18 cellular contexts compared by ENCODE assay signal in genomic region chr22:25742918-25743708, GRCh38. TPM values are rescaled to one million over a fixed set of nuclear protein-coding genes. Genes with fewer than 3 reads are reported as not detected.
DNase-seq lines count a peak whose midpoint lies in the region; ATAC-seq and TF ChIP-seq lines count a peak whose summit lies in the region.
"Had no signal": no experiment of that assay in that cellular context is flagged by ENCODE, and none has a peak within 500 bp of the region (broad histone marks: within the 10 kb centered on the region; RNA-seq: fewer than 3 reads in every experiment).

No MANE protein-coding gene starts in this region.

- H3K4me1 Mint-ChIP-seq in activated naive CD4-positive, alpha-beta T cell treated with anti-CD3 and anti-CD28 coated beads, Interleukin-2, amount 10 ng/mL, durations not matched to agents 7 days and 5 days, result peaks cover 79% of the 10 kb centered on the region
- peaks cover 26% of the 10 kb centered on the region for H3K4me1 Mint-ChIP-seq in stimulated activated effector memory CD8-positive, alpha-beta T cell treated with anti-CD3 and anti-CD28 coated beads, Interleukin-12 subunit alpha, Interleukin-12 subunit beta, amount 100 ng/mL, for 72 hours

- WGBS in upper lobe of left lung, 2 donors, result 87 to 100% methylated on average over 3 to 6 of the region's 6 CpGs

- no peak for TF ChIP-seq EP300 in upper lobe of left lung (IDR thresholded peaks at IDR 0.05)

- H3K9me3 Mint-ChIP-seq in activated naive CD4-positive, alpha-beta T cell treated with anti-CD3 and anti-CD28 coated beads, Interleukin-2, amount 10 ng/mL, durations not matched to agents 7 days and 5 days, result peaks cover 18% of the 10 kb centered on the region
- no peaks in the 10 kb centered on the region for H3K9me3 Mint-ChIP-seq in stimulated activated effector memory CD8-positive, alpha-beta T cell treated with anti-CD3 and anti-CD28 coated beads, Interleukin-12 subunit alpha, Interleukin-12 subunit beta, amount 100 ng/mL, for 72 hours

- peaks cover 40% of the 10 kb centered on the region for H3K36me3 Mint-ChIP-seq in activated naive CD4-positive, alpha-beta T cell treated with anti-CD3 and anti-CD28 coated beads, Interleukin-2, amount 10 ng/mL, durations not matched to agents 7 days and 5 days
- no peaks in the 10 kb centered on the region for H3K36me3 Mint-ChIP-seq in stimulated activated effector memory CD8-positive, alpha-beta T cell treated with anti-CD3 and anti-CD28 coated beads, Interleukin-12 subunit alpha, Interleukin-12 subunit beta, amount 100 ng/mL, for 72 hours
- H3K36me3 Mint-ChIP-seq: naive B cell had no signal

- peaks cover 38% of the 10 kb centered on the region for H3K4me1 ChIP-seq in left ventricle myocardium inferior
- H3K4me1 ChIP-seq in upper lobe of left lung, result no peaks in the 10 kb centered on the region
- H3K4me1 ChIP-seq: gastroesophageal sphincter had no signal

- ATAC-seq in stimulated activated effector memory CD8-positive, alpha-beta T cell treated with anti-CD3 and anti-CD28 coated beads, Interleukin-12 subunit alpha, Interleukin-12 subunit beta, amount 100 ng/mL, for 72 hours, result no peak
- no peak for ATAC-seq in upper lobe of left lung (ENCODE audit: low FRiP score in 2 of 2)
- ATAC-seq: gastroesophageal sphincter had no signal

- H3K4me3 ChIP-seq in left ventricle myocardium inferior, result peak overlapping the region; percentile 71
- no peak overlapping the region for H3K4me3 ChIP-seq in upper lobe of left lung
- H3K4me3 ChIP-seq: gastroesophageal sphincter had no signal

- H3K27me3 ChIP-seq in left ventricle myocardium inferior (ENCODE audit: low read depth) (no peaks in the 10 kb centered on the region), upper lobe of left lung (no peaks in the 10 kb centered on the region)

- H3K36me3 ChIP-seq in left ventricle myocardium inferior (no peaks in the 10 kb centered on the region), upper lobe of left lung (no peaks in the 10 kb centered on the region)
- H3K36me3 ChIP-seq: gastroesophageal sphincter had no signal

- no peak overlapping the region for H3K4me3 Mint-ChIP-seq in activated naive CD4-positive, alpha-beta T cell treated with anti-CD3 and anti-CD28 coated beads, Interleukin-2, amount 10 ng/mL, durations not matched to agents 7 days and 5 days
- H3K4me3 Mint-ChIP-seq in stimulated activated effector memory CD8-positive, alpha-beta T cell treated with anti-CD3 and anti-CD28 coated beads, Interleukin-12 subunit alpha, Interleukin-12 subunit beta, amount 100 ng/mL, for 72 hours, result no peak overlapping the region
- H3K4me3 Mint-ChIP-seq: naive B cell had no signal

- intact Hi-C loops in left ventricle myocardium inferior (cut with micrococcal nuclease), result no loop called here

- no peaks in the 10 kb centered on the region for H3K9me3 ChIP-seq in left ventricle myocardium inferior (replicated peaks)
- H3K9me3 ChIP-seq in upper lobe of left lung, result no peaks in the 10 kb centered on the region
- H3K9me3 ChIP-seq: gastroesophageal sphincter had no signal

- TF ChIP-seq CTCF in left ventricle myocardium inferior (IDR thresholded peaks at IDR 0.05; ENCODE audit: borderline replicate concordance) (no peak), upper lobe of left lung (IDR thresholded peaks at IDR 0.05) (no peak)

- H3K27ac ChIP-seq in left ventricle myocardium inferior (replicated peaks), result peak overlapping the region; percentile 91
- H3K27ac ChIP-seq in upper lobe of left lung, result no peak overlapping the region
- H3K27ac ChIP-seq: gastroesophageal sphincter had no signal

- no peak for TF ChIP-seq POLR2A in upper lobe of left lung (IDR thresholded peaks at IDR 0.05)

- no peak for DNase-seq in activated naive CD4-positive, alpha-beta T cell treated with anti-CD3 and anti-CD28 coated beads, Interleukin-2, amount 10 ng/mL, durations not matched to agents 7 days and 5 days
- DNase-seq in activated naive CD4-positive, alpha-beta T cell treated with Interleukin-2 at 50 U/mL for 16 hours, result no peak
- DNase-seq in OCI-M1 (lab: John Stamatoyannopoulos, UW), result peak; percentile 85
- DNase-seq in left ventricle myocardium inferior, result no peak
- DNase-seq in stimulated activated effector memory CD8-positive, alpha-beta T cell treated with anti-CD3 and anti-CD28 coated beads, Interleukin-12 subunit alpha, Interleukin-12 subunit beta, amount 100 ng/mL, for 72 hours (ENCODE audit: low spot score in 2 of 2), result no peak
- no peak for DNase-seq in NCI-H1436 treated with DMSO at 0.1 percent for 48 hours (lab: John Stamatoyannopoulos, UW)
- DNase-seq in upper lobe of left lung, result no peak
- no peak for DNase-seq in NCI-H1105 treated with DMSO at 0.1 percent for 48 hours (lab: John Stamatoyannopoulos, UW)
- DNase-seq: activated T-cell treated with anti-CD3 and anti-CD28 coated beads, Interleukin-2, amount 50 U/mL, for 48 hours; anterior cingulate cortex; EL; Karpas-422; naive B cell; NCI-H1694; NCI-H446 treated with DMSO at 0.1 percent for 48 hours; SHP77 treated with DMSO at 0.1 percent for 48 hours; stimulated activated naive CD4-positive, alpha-beta T cell had no signal

- CTCF ChIA-PET in activated naive CD4-positive, alpha-beta T cell treated with anti-CD3 and anti-CD28 coated beads, Interleukin-2, amount 10 ng/mL, durations not matched to agents 7 days and 5 days (lab: Charles Lee), result no interaction called here

- H3K27me3 Mint-ChIP-seq in activated naive CD4-positive, alpha-beta T cell treated with anti-CD3 and anti-CD28 coated beads, Interleukin-2, amount 10 ng/mL, durations not matched to agents 7 days and 5 days, result no peaks in the 10 kb centered on the region

- peak overlapping the region; percentile 22 for H3K27ac Mint-ChIP-seq in activated naive CD4-positive, alpha-beta T cell treated with anti-CD3 and anti-CD28 coated beads, Interleukin-2, amount 10 ng/mL, durations not matched to agents 7 days and 5 days
- H3K27ac Mint-ChIP-seq in stimulated activated effector memory CD8-positive, alpha-beta T cell treated with anti-CD3 and anti-CD28 coated beads, Interleukin-12 subunit alpha, Interleukin-12 subunit beta, amount 100 ng/mL, for 72 hours, result peak overlapping the region; percentile 73

RNA-seq across cellular contexts. Expression of gene MYO18B, which starts 1.1 kb away (rescaled TPM):
- total RNA-seq in left ventricle myocardium inferior, result 163 TPM
- 1 to 10 TPM in 1 of 6 donors, under 1 TPM in 2, not detected in 3; 0.09 to 1.3 (median 0.17) TPM for total RNA-seq in upper lobe of left lung

Comparison
In these comparisons a context has a peak if more than half of its experiments do, and no peak if none do; other contexts are left out.
1. RNA of gene MYO18B, which starts 1.1 kb away (total RNA-seq): 163 TPM in left ventricle myocardium inferior (single experiment); 0.09 to 1.3 TPM in upper lobe of left lung; every median in the first group is over 10 times any median in the second.